ENCODE assay signal across 30 cellular contexts in genomic region chr1:224014328-224014649, GRCh38.
"Had no signal": no experiment of that assay in that cellular context is flagged by ENCODE, and none has a peak within 500 bp of the region (broad histone marks: within the 10 kb centered on the region; RNA-seq: fewer than 3 reads in every experiment).

No MANE protein-coding gene starts in this region.

- H3K27ac Mint-ChIP-seq: activated CD4-positive, alpha-beta T cell treated with anti-CD3 and anti-CD28 coated beads for 36 hours; activated naive CD8-positive, alpha-beta T cell treated with anti-CD3 and anti-CD28 coated beads for 36 hours; activated T-cell treated with anti-CD3 and anti-CD28 coated beads, Interleukin-2, amount 50 U/mL, for 72 hours; brain; immature natural killer cell; natural killer cell treated with Interleukin-12 subunit alpha and Interleukin-12 subunit beta and Interleukin-15 and Interleukin-18, amount 100 ng/mL, for 72 hours; progenitor cell of endocrine pancreas; T-helper 2 cell treated with Interferon-gamma antibody and Interleukin-4, amounts not matched to agents 5 μg/mL and 100 μg/mL, for 36 hours had no signal

- H3K27me3 ChIP-seq: adrenal gland, ascending aorta, dorsolateral prefrontal cortex, foreskin keratinocyte, heart left ventricle, testis, transverse colon had no signal

- H3K36me3 Mint-ChIP-seq: natural killer cell treated with Interleukin-12 subunit alpha and Interleukin-12 subunit beta and Interleukin-15 and Interleukin-18, amount 100 ng/mL, for 72 hours had no signal

- H3K4me1 Mint-ChIP-seq: activated CD4-positive, alpha-beta T cell treated with anti-CD3 and anti-CD28 coated beads for 36 hours; activated naive CD8-positive, alpha-beta T cell treated with anti-CD3 and anti-CD28 coated beads for 36 hours; brain; immature natural killer cell had no signal

- ATAC-seq: activated CD4-positive, alpha-beta T cell treated with anti-CD3 and anti-CD28 coated beads for 36 hours; activated T-cell treated with anti-CD3 and anti-CD28 coated beads, Interleukin-2, amount 50 U/mL, for 72 hours; foreskin keratinocyte; heart left ventricle; left colon; natural killer cell treated with Interleukin-12 subunit alpha and Interleukin-12 subunit beta and Interleukin-15 and Interleukin-18, amount 100 ng/mL, for 72 hours; sciatic nerve; stimulated activated naive CD8-positive, alpha-beta T cell treated with anti-CD3 and anti-CD28 coated beads, Interleukin-15, Interleukin-2, amounts not matched to agents 100 U/mL and 50 U/mL, for 24 hours had no signal

- H3K27me3 Mint-ChIP-seq: activated CD4-positive, alpha-beta T cell treated with anti-CD3 and anti-CD28 coated beads for 36 hours; activated naive CD8-positive, alpha-beta T cell treated with anti-CD3 and anti-CD28 coated beads for 36 hours; brain; natural killer cell treated with Interleukin-12 subunit alpha and Interleukin-12 subunit beta and Interleukin-15 and Interleukin-18, amount 100 ng/mL, for 72 hours; progenitor cell of endocrine pancreas had no signal

- H3K4me1 ChIP-seq: adrenal gland, ascending aorta, foreskin keratinocyte, testis, transverse colon had no signal

- H3K4me3 ChIP-seq: adrenal gland, ascending aorta, coronary artery, dorsolateral prefrontal cortex, heart left ventricle, skin epidermis, testis, transverse colon had no signal

- H3K9me3 ChIP-seq: adrenal gland, testis, transverse colon had no signal

- H3K4me3 Mint-ChIP-seq: activated CD4-positive, alpha-beta T cell treated with anti-CD3 and anti-CD28 coated beads for 36 hours; activated naive CD8-positive, alpha-beta T cell treated with anti-CD3 and anti-CD28 coated beads for 36 hours; activated T-cell treated with anti-CD3 and anti-CD28 coated beads, Interleukin-2, amount 50 U/mL, for 72 hours; brain; immature natural killer cell; natural killer cell treated with Interleukin-12 subunit alpha and Interleukin-12 subunit beta and Interleukin-15 and Interleukin-18, amount 100 ng/mL, for 72 hours; T-helper 2 cell treated with Interferon-gamma antibody and Interleukin-4, amounts not matched to agents 5 μg/mL and 100 μg/mL, for 36 hours had no signal

- H3K9me3 Mint-ChIP-seq: activated T-cell treated with anti-CD3 and anti-CD28 coated beads, Interleukin-2, amount 50 U/mL, for 72 hours; immature natural killer cell; natural killer cell treated with Interleukin-12 subunit alpha and Interleukin-12 subunit beta and Interleukin-15 and Interleukin-18, amount 100 ng/mL, for 72 hours; T-helper 2 cell treated with Interferon-gamma antibody and Interleukin-4, amounts not matched to agents 5 μg/mL and 100 μg/mL, for 36 hours had no signal

- H3K36me3 ChIP-seq: adrenal gland, ascending aorta, transverse colon had no signal

- H3K27ac ChIP-seq: adrenal gland, ascending aorta, coronary artery, dorsolateral prefrontal cortex, foreskin keratinocyte, heart left ventricle, skin epidermis, testis, transverse colon had no signal

- DNase-seq: activated CD4-positive, alpha-beta T cell treated with anti-CD3 and anti-CD28 coated beads for 36 hours; activated CD4-positive, CD25-positive, alpha-beta regulatory T cell; activated effector memory CD4-positive, alpha-beta T cell treated with Interleukin-2 at 50 U/mL for 16 hours; activated naive CD4-positive, alpha-beta T cell treated with Interleukin-2 at 50 U/mL for 16 hours; activated naive CD8-positive, alpha-beta T cell treated with anti-CD3 and anti-CD28 coated beads for 36 hours; activated T-cell treated with anti-CD3 and anti-CD28 coated beads for 4 hours; activated T-cell treated with anti-CD3 and anti-CD28 coated beads, Interleukin-2, amount 50 U/mL, for 72 hours; adrenal gland; dorsolateral prefrontal cortex; effector memory CD4-positive, alpha-beta T cell; foreskin keratinocyte; heart left ventricle; hypothalamus; immature natural killer cell; kidney; left colon; mammary epithelial cell; stimulated activated CD4-positive, alpha-beta T cell treated with anti-CD3 and anti-CD28 coated beads, Interleukin-12 subunit alpha, Interleukin-12 subunit beta, amount 100 ng/mL, for 4 hours; stimulated activated CD4-positive, alpha-beta T cell treated with anti-CD3 and anti-CD28 coated beads, Interleukin-4, amount 100 ng/mL, for 1 hour; stimulated activated naive CD8-positive, alpha-beta T cell treated with anti-CD3 and anti-CD28 coated beads, Interleukin-15, Interleukin-2, amounts not matched to agents 100 U/mL and 50 U/mL, for 24 hours; testis; transverse colon had no signal
